In the genomic region with DNA sequence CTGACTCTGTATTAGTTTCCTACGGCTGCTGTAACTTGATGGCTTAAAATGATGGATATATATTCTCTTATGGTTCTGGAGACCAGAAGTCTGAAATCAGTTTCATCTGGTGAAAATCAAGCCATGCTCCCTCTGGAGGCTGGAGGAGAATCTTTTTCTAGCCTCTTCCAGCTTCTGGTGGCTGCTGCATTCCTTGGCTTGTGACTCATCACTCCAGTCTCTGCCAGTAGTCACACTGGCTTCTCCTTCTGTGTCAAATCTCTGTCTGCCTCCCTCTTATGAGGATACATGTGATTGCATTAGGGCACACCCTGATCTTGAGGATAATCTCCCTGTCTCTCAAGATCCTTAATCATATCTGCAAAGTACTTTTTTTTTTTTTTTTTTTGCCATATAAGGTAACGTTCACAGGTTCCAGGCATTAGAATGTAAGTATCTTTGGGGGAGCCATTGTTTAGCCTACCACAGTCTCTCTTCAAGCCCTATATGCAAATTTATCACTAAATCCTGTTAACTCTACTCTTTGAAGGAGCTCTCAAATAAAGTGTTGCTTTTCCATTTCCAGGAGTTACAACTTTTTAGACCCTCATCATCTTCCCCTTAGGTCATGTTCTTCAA, we compare ENCODE assay signal across 10 cellular contexts. TPM values are rescaled to one million over a fixed set of nuclear protein-coding genes. Genes with fewer than 3 reads are reported as not detected.
DNase-seq lines count a peak whose midpoint lies in the region; ATAC-seq, FAIRE-seq and TF ChIP-seq lines count a peak whose summit lies in the region.
"Had no signal": no experiment of that assay in that cellular context is flagged by ENCODE, and none has a peak within 500 bp of the region (broad histone marks: within the 10 kb centered on the region; RNA-seq: fewer than 3 reads in every experiment).

No MANE protein-coding gene starts in this region.

- H4K20me1 ChIP-seq in keratinocyte (ENCODE audit: control insufficient read depth, extremely low read depth, insufficient read depth, low read length), result no peaks in the 10 kb centered on the region

- H3K27ac ChIP-seq in HUES6 (ENCODE audit: low read depth, low read length), result peak overlapping the region; percentile 41; the same call in 1 of the 2 replicates
- no peak overlapping the region for H3K27ac ChIP-seq in keratinocyte (ENCODE audit: control insufficient read depth, insufficient read depth, low read length)

- no peaks in the 10 kb centered on the region for H3K79me2 ChIP-seq in keratinocyte (ENCODE audit: control insufficient read depth, insufficient read depth, low read length)

- H3K9ac ChIP-seq in HUES6 (ENCODE audit: low read length), result no peak overlapping the region
- H3K9ac ChIP-seq in keratinocyte (ENCODE audit: control insufficient read depth, extremely low read depth, insufficient read depth, low read length), result no peak overlapping the region

- peak; percentile 69 for TF ChIP-seq CTCF in AG09319 (IDR thresholded peaks at IDR 0.05; ENCODE audit: low read depth, low read length)
- peak; percentile 68 for TF ChIP-seq CTCF in WI38 (IDR thresholded peaks at IDR 0.05; ENCODE audit: low read depth, low read length)
- TF ChIP-seq CTCF in keratinocyte (optimal IDR thresholded peaks at IDR 0.05 in 1 of 3, IDR thresholded peaks at IDR 0.05 in 1 of 3, conservative IDR thresholded peaks at IDR 0.05 in 1 of 3; ENCODE audit: extremely low read depth in 1 of 3, insufficient read depth in 2 of 3, low read length in 3 of 3), result peak; percentile 56 to 78 (median 56)
- no peak for TF ChIP-seq CTCF in GM10248 (IDR thresholded peaks at IDR 0.05; ENCODE audit: control extremely low read depth, extremely low read depth, low read depth, missing control alignments)
- TF ChIP-seq CTCF in GM10266 (IDR thresholded peaks at IDR 0.05; ENCODE audit: control insufficient read depth, insufficient read depth, low read depth, missing control alignments), result no peak

- no peak overlapping the region for H3K4me3 ChIP-seq in HUES6 (ENCODE audit: low read depth, low read length)
- no peak overlapping the region for H3K4me3 ChIP-seq in WI38 (ENCODE audit: low read depth, low read length)
- no peak overlapping the region for H3K4me3 ChIP-seq in keratinocyte (ENCODE audit: control insufficient read depth in 2 of 3, extremely low read depth in 1 of 3, insufficient read depth in 2 of 3, low read depth in 1 of 3, low read length in 3 of 3)

- no peaks in the 10 kb centered on the region for H3K9me1 ChIP-seq in keratinocyte (ENCODE audit: control insufficient read depth, extremely low read depth, insufficient read depth, low read length)

- ATAC-seq in HG02938 (IDR thresholded peaks at IDR 0.05; ENCODE audit: unreplicated experiment), result no peak
- no peak for ATAC-seq in HG03097 (IDR thresholded peaks at IDR 0.05; ENCODE audit: low FRiP score, unreplicated experiment)

- H3K27me3 ChIP-seq in HUES6 (ENCODE audit: control insufficient read depth, insufficient read depth, low read length) (no peaks in the 10 kb centered on the region), keratinocyte (ENCODE audit: control insufficient read depth, extremely low read depth, insufficient read depth, low read length) (no peaks in the 10 kb centered on the region)

- CTCF ChIA-PET in GM10248 (lab: Yijun Ruan, JAX), result interaction anchor here (1.3 to 2.0 kb wide), 3 partner anchors 10 to 19 kb away, joined by 3 to 4 read pairs (median 4); no protein-coding TSS in a partner anchor

- H3K9me3 ChIP-seq in HUES6 (ENCODE audit: control insufficient read depth, insufficient read depth, low read depth, low read length) (no peaks in the 10 kb centered on the region), keratinocyte (ENCODE audit: control insufficient read depth, low read depth, low read length) (no peaks in the 10 kb centered on the region)

- POLR2A ChIA-PET in GM10248 (lab: Yijun Ruan, JAX), result no interaction called here

- dilution Hi-C loops in keratinocyte (cut with MboI; ENCODE audit: extremely low pct_ligation_motif_present, low sequenced_read_pairs), result no loop called here

- H3K36me3 ChIP-seq in HUES6 (ENCODE audit: control insufficient read depth, insufficient read depth, low read length), result 0 out of 2 replicates have a peak, but pooled peaks cover 3% of the 10 kb centered on the region
- no peaks in the 10 kb centered on the region for H3K36me3 ChIP-seq in keratinocyte (ENCODE audit: control insufficient read depth in 2 of 2, extremely low read depth in 1 of 2, insufficient read depth in 2 of 2, low read length in 2 of 2)

- peak; percentile 100 for FAIRE-seq in keratinocyte (lab: Jason Lieb, UNC)
- FAIRE-seq: GM18507 had no signal

- DNase-seq in AG09319 (ENCODE audit: extremely low read depth, low read depth), result peak; percentile 67
- DNase-seq in keratinocyte (ENCODE audit: low read depth, low spot score), result peak; percentile 80
- DNase-seq in GM10248 (ENCODE audit: extremely low spot score), result no peak
- no peak for DNase-seq in GM10266 (ENCODE audit: extremely low spot score)
- DNase-seq: stimulated activated CD8-positive, alpha-beta memory T cell treated with anti-CD3 and anti-CD28 coated beads, Interleukin-4, amount 100 ng/mL, for 48 hours had no signal

- no peak overlapping the region for H3K4me2 ChIP-seq in keratinocyte (ENCODE audit: control insufficient read depth, extremely low read depth, insufficient read depth, low read depth, low read length)

- H3K4me1 ChIP-seq in HUES6 (ENCODE audit: control insufficient read depth, insufficient read depth, low read length) (peaks cover 4% of the 10 kb centered on the region; the same call in 1 of the 2 replicates), keratinocyte (ENCODE audit: control insufficient read depth, extremely low read depth, insufficient read depth, low read length) (peaks cover 7% of the 10 kb centered on the region)

- no peak overlapping the region for H2AFZ ChIP-seq in keratinocyte (ENCODE audit: control insufficient read depth, low read length)

RNA-seq across cellular contexts. Expression of a gene that starts 17.8 kb away (rescaled TPM):
- polyA plus RNA-seq in keratinocyte, result 2.9 to 8.4 TPM (median 5.6 TPM) in 3 replicates
- 3.4 TPM for polyA plus RNA-seq in keratinocyte (2011; ENCODE audit: low read depth)
- 2.9 and 8.3 TPM in 2 replicates for polyA plus RNA-seq in keratinocyte (2011; cell fraction: cytosol; rRNA removed)
- polyA plus RNA-seq in keratinocyte (2011; cell fraction: nucleus; rRNA removed), result 3.2 and 3.7 TPM in 2 replicates
- 1.7 and 6.7 TPM in 2 replicates for polyA plus RNA-seq in keratinocyte (2012; ENCODE audit: low replicate concordance)
- polyA minus RNA-seq in keratinocyte, result 0.66 to 2.1 TPM (median 1.4 TPM) in 3 replicates
- 2.5 TPM for polyA minus RNA-seq in keratinocyte (2011; cell fraction: cytosol; rRNA and poly(A)+ RNA removed)
- 1.1 and 2.1 TPM in 2 replicates for polyA minus RNA-seq in keratinocyte (2011; cell fraction: nucleus; rRNA and poly(A)+ RNA removed)

RNA-seq across cellular contexts. Expression of a gene that starts 50.2 kb away (rescaled TPM):
- polyA plus RNA-seq in keratinocyte, result not detected in 3 replicates
- polyA plus RNA-seq in keratinocyte (2011; ENCODE audit: low read depth), result not detected
- not detected in 2 replicates for polyA plus RNA-seq in keratinocyte (2011; cell fraction: cytosol; rRNA removed)
- polyA plus RNA-seq in keratinocyte (2011; cell fraction: nucleus; rRNA removed), result not detected in 2 replicates
- polyA plus RNA-seq in keratinocyte (2012; ENCODE audit: low replicate concordance), result not detected in 2 replicates
- polyA minus RNA-seq in keratinocyte, result not detected in 3 replicates
- not detected for polyA minus RNA-seq in keratinocyte (2011; cell fraction: cytosol; rRNA and poly(A)+ RNA removed)
- polyA minus RNA-seq in keratinocyte (2011; cell fraction: nucleus; rRNA and poly(A)+ RNA removed), result not detected in 2 replicates

RNA-seq across cellular contexts. Expression of a gene that starts 51.6 kb away (rescaled TPM):
- 5.9 to 16.8 TPM (median 8.2 TPM) in 3 replicates for polyA plus RNA-seq in keratinocyte
- polyA plus RNA-seq in keratinocyte (2011; ENCODE audit: low read depth), result 12.9 TPM
- polyA plus RNA-seq in keratinocyte (2011; cell fraction: cytosol; rRNA removed), result 10.9 and 12.3 TPM in 2 replicates
- 24.4 and 25.3 TPM in 2 replicates for polyA plus RNA-seq in keratinocyte (2011; cell fraction: nucleus; rRNA removed)
- polyA plus RNA-seq in keratinocyte (2012; ENCODE audit: low replicate concordance), result 19.9 and 21.2 TPM in 2 replicates
- polyA minus RNA-seq in keratinocyte, result 3.5 to 6.1 TPM (median 5.5 TPM) in 3 replicates
- 7.5 TPM for polyA minus RNA-seq in keratinocyte (2011; cell fraction: cytosol; rRNA and poly(A)+ RNA removed)
- 6.1 and 8.4 TPM in 2 replicates for polyA minus RNA-seq in keratinocyte (2011; cell fraction: nucleus; rRNA and poly(A)+ RNA removed)

Comparison
In these comparisons a context has a peak if more than half of its experiments do, and no peak if none do; other contexts are left out.
1. DNase-seq: peak in AG09319 (single experiment) and keratinocyte (single experiment); none in GM10248 (single experiment) and GM10266 (single experiment).
2. CTCF ChIP-seq: peak in AG09319 (single experiment), WI38 (single experiment) and keratinocyte (3 of 3); none in GM10248 (single experiment) and GM10266 (single experiment).